In the genomic region with DNA sequence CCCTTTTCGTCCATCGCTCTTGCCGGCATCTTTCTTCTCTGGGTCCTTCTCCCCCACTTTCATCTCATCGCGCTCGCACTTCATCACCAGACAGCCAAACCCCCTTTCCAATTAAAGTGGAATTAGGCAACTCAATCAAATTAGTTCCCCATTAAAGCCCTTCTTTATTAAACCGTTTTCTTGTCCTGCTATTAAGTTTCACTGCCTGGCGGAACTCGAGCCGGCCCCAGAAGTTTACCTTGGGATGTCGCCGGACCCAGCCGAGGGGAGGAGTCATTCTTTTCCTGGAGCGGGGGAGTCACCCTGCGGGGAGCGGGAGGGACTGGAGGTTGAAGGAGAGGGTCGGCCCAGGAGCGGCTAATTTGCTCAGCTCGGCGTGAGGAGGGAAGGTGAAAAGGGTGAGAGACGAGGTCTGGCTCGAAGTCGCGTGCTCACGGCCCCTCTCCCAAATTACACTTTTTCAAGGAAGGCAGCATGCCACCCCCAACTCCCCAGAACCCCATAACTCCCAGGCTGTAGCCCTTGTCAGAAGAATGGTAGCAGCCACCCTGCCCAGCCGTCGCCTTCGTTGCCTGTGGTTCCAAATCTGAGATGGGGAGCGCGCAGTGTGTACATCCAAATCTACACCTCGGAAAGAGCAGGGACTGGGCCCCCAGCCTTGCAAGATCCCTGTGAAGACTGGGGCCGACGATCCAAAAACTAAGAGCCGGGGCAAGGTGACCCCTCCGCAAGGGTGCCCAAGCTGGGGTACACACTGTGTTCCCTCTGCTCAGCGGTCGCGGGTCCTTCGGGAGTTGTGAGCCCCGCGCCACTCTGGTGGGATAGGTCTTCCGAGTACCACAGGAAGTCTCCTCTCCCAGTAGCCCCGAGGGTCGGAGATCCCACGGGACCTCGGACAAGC, we compare ENCODE assay signal across 15 cellular contexts. TPM values are rescaled to one million over a fixed set of nuclear protein-coding genes. Genes with fewer than 3 reads are reported as not detected.
A peak's percentile ranks its signal among the peaks of the same experiment; 100 is the strongest.
DNase-seq lines count a peak whose midpoint lies in the region; ATAC-seq and TF ChIP-seq lines count a peak whose summit lies in the region.
"Had no signal": no experiment of that assay in that cellular context is flagged by ENCODE, and none has a peak within 500 bp of the region (broad histone marks: within the 10 kb centered on the region; RNA-seq: fewer than 3 reads in every experiment).

No MANE protein-coding gene starts in this region.

- peak overlapping the region; percentile 9 for H3K4me2 ChIP-seq in osteoblast (ENCODE audit: insufficient read depth, low read length)

- H3K4me1 Mint-ChIP-seq in T-helper 1 cell treated with Interleukin-12 subunit alpha and Interleukin-12 subunit beta and Interleukin-4 antibody, amounts not matched to agents 30 μg/mL and 1 μg/mL, for 36 hours (ENCODE audit: low read depth), result peaks cover 17% of the 10 kb centered on the region
- H3K4me1 Mint-ChIP-seq in glutamatergic neuron (ENCODE audit: low read depth, unreplicated experiment), result peaks cover 2% of the 10 kb centered on the region
- peaks cover 19% of the 10 kb centered on the region for H3K4me1 Mint-ChIP-seq in activated T-helper 17 cell treated with anti-CD3 and anti-CD28 coated beads, Interleukin-2, amount 50 U/mL, for 72 hours

- H3K27me3 ChIP-seq in HUES48 (ENCODE audit: control insufficient read depth, insufficient read depth, low read length) (peaks cover 99% of the 10 kb centered on the region), osteoblast (ENCODE audit: insufficient read depth, low read length) (peaks cover 91% of the 10 kb centered on the region)

- H3K27ac ChIP-seq in HUES48 (ENCODE audit: low read depth, low read length), result no peak overlapping the region
- no peak overlapping the region for H3K27ac ChIP-seq in osteoblast (ENCODE audit: low read depth, low read length)
- H3K27ac ChIP-seq: skin epidermis, tibial artery had no signal

- H3K9ac ChIP-seq in HUES48 (ENCODE audit: low read depth, low read length), result no peak overlapping the region

- peaks cover 9% of the 10 kb centered on the region for H3K36me3 Mint-ChIP-seq in T-helper 1 cell treated with Interleukin-12 subunit alpha and Interleukin-12 subunit beta and Interleukin-4 antibody, amounts not matched to agents 30 μg/mL and 1 μg/mL, for 36 hours (ENCODE audit: low read depth)
- H3K36me3 Mint-ChIP-seq in glutamatergic neuron (ENCODE audit: unreplicated experiment), result peaks cover 12% of the 10 kb centered on the region
- H3K36me3 Mint-ChIP-seq in activated T-helper 17 cell treated with anti-CD3 and anti-CD28 coated beads, Interleukin-2, amount 50 U/mL, for 72 hours (ENCODE audit: low read depth), result peaks cover 11% of the 10 kb centered on the region

- no peak for ATAC-seq in HG03108 (IDR thresholded peaks at IDR 0.05; ENCODE audit: unreplicated experiment)
- ATAC-seq in activated T-helper 17 cell treated with anti-CD3 and anti-CD28 coated beads, Interleukin-2, amount 50 U/mL, for 72 hours (replicated peaks), result no peak
- ATAC-seq: esophagus mucosa had no signal

- no peaks in the 10 kb centered on the region for H3K36me3 ChIP-seq in HUES48 (ENCODE audit: control insufficient read depth, insufficient read depth, low read length)
- H3K36me3 ChIP-seq in osteoblast (ENCODE audit: insufficient read depth, low read length), result no peaks in the 10 kb centered on the region
- H3K36me3 ChIP-seq: tibial artery had no signal

- peak overlapping the region; percentile 76 for H3K27ac Mint-ChIP-seq in T-helper 1 cell treated with Interleukin-12 subunit alpha and Interleukin-12 subunit beta and Interleukin-4 antibody, amounts not matched to agents 30 μg/mL and 1 μg/mL, for 36 hours
- H3K27ac Mint-ChIP-seq in glutamatergic neuron (ENCODE audit: unreplicated experiment), result no peak overlapping the region
- no peak overlapping the region for H3K27ac Mint-ChIP-seq in activated T-helper 17 cell treated with anti-CD3 and anti-CD28 coated beads, Interleukin-2, amount 50 U/mL, for 72 hours

- H3K79me2 ChIP-seq in osteoblast (ENCODE audit: insufficient read depth, low read length), result no peaks in the 10 kb centered on the region

- H2AFZ ChIP-seq in osteoblast (ENCODE audit: low read length), result no peak overlapping the region

- peaks cover 23% of the 10 kb centered on the region; the same call in 1 of the 2 replicates for H3K4me1 ChIP-seq in HUES48 (ENCODE audit: control insufficient read depth, insufficient read depth, low read length)
- H3K4me1 ChIP-seq in osteoblast (ENCODE audit: insufficient read depth, low read length), result no peaks in the 10 kb centered on the region

- H3K9me3 Mint-ChIP-seq in T-helper 1 cell treated with Interleukin-12 subunit alpha and Interleukin-12 subunit beta and Interleukin-4 antibody, amounts not matched to agents 30 μg/mL and 1 μg/mL, for 36 hours, result peaks cover 7% of the 10 kb centered on the region
- H3K9me3 Mint-ChIP-seq in glutamatergic neuron (ENCODE audit: unreplicated experiment), result peaks cover 12% of the 10 kb centered on the region
- H3K9me3 Mint-ChIP-seq in activated T-helper 17 cell treated with anti-CD3 and anti-CD28 coated beads, Interleukin-2, amount 50 U/mL, for 72 hours, result no peaks in the 10 kb centered on the region

- H4K20me1 ChIP-seq in osteoblast (ENCODE audit: insufficient read depth, low read length), result no peaks in the 10 kb centered on the region

- peaks cover 74% of the 10 kb centered on the region for H3K27me3 Mint-ChIP-seq in T-helper 1 cell treated with Interleukin-12 subunit alpha and Interleukin-12 subunit beta and Interleukin-4 antibody, amounts not matched to agents 30 μg/mL and 1 μg/mL, for 36 hours (ENCODE audit: low read depth)
- H3K27me3 Mint-ChIP-seq in glutamatergic neuron (ENCODE audit: unreplicated experiment), result peaks cover 42% of the 10 kb centered on the region
- peaks cover 61% of the 10 kb centered on the region for H3K27me3 Mint-ChIP-seq in activated T-helper 17 cell treated with anti-CD3 and anti-CD28 coated beads, Interleukin-2, amount 50 U/mL, for 72 hours

- DNase-seq in T-helper 1 cell (no peak), glutamatergic neuron (peak; percentile 23), osteoblast (ENCODE audit: insufficient read length, low spot score, missing footprints) (peak; percentile 87), UCSD-AML1 (lab: John Stamatoyannopoulos, UW; ENCODE audit: unreplicated experiment) (no peak)
- DNase-seq: activated CD8-positive, alpha-beta memory T cell treated with anti-CD3 and anti-CD28 coated beads for 24 hours; islet precursor cell; NCI-H1105 treated with DMSO at 0.1 percent for 48 hours; NCI-H524; tibial artery had no signal

- H3K4me3 Mint-ChIP-seq in T-helper 1 cell treated with Interleukin-12 subunit alpha and Interleukin-12 subunit beta and Interleukin-4 antibody, amounts not matched to agents 30 μg/mL and 1 μg/mL, for 36 hours, result no peak overlapping the region
- peak overlapping the region; percentile 63 for H3K4me3 Mint-ChIP-seq in glutamatergic neuron (ENCODE audit: unreplicated experiment)
- H3K4me3 Mint-ChIP-seq in activated T-helper 17 cell treated with anti-CD3 and anti-CD28 coated beads, Interleukin-2, amount 50 U/mL, for 72 hours, result no peak overlapping the region

- H3K9me3 ChIP-seq in HUES48 (ENCODE audit: control insufficient read depth, insufficient read depth, low read length) (no peaks in the 10 kb centered on the region), osteoblast (ENCODE audit: low read depth, low read length) (no peaks in the 10 kb centered on the region)

- no peak for TF ChIP-seq CTCF in glutamatergic neuron (IDR thresholded peaks at IDR 0.05; ENCODE audit: partially characterized antibody, unreplicated experiment)
- TF ChIP-seq CTCF in osteoblast (IDR thresholded peaks at IDR 0.05; ENCODE audit: extremely low read depth, low read depth, low read length), result no peak

- H3K4me3 ChIP-seq in HUES48 (ENCODE audit: low read depth, low read length) (peak overlapping the region; percentile 53), osteoblast (ENCODE audit: insufficient read depth, low read length) (peak overlapping the region; percentile 13)
- H3K4me3 ChIP-seq: skin epidermis, tibial artery had no signal

RNA-seq across cellular contexts. Expression of gene DMRTA2, which starts 6.4 kb away (rescaled TPM):
- total RNA-seq in glutamatergic neuron (ENCODE audit: unreplicated experiment), result 0.42 TPM
- under 0.01 TPM in 1 of 2 replicates, not detected in the other for total RNA-seq in osteoblast
- not detected for total RNA-seq in activated T-helper 17 cell treated with anti-CD3 and anti-CD28 coated beads, Interleukin-2, amount 50 U/mL, for 72 hours

Comparison
In these comparisons a context has a peak if more than half of its experiments do, and no peak if none do; other contexts are left out.
1. DNase-seq: peak in glutamatergic neuron (single experiment) and osteoblast (single experiment); none in T-helper 1 cell (0 of 5) and UCSD-AML1 (single experiment).